8 cellular contexts compared by ENCODE assay signal in genomic region chrX:71533850-71534515, GRCh38. TPM values are rescaled to one million over a fixed set of nuclear protein-coding genes. Genes with fewer than 3 reads are reported as not detected.
DNase-seq lines count a peak whose midpoint lies in the region; ATAC-seq and TF ChIP-seq lines count a peak whose summit lies in the region.

No MANE protein-coding gene starts in this region.

- DNase-seq in GM12864 (ENCODE audit: low read depth), result no peak
- DNase-seq in NCI-H1417 (lab: John Stamatoyannopoulos, UW), result peak; percentile 50 to 85 (median 73)
- DNase-seq in activated CD4-positive, CD25-positive, alpha-beta regulatory T cell (lab: John Stamatoyannopoulos, UW), result peak; percentile 1 to 23 (median 8)
- peak; percentile 46 for DNase-seq in left lobe of liver (ENCODE audit: low spot score)
- DNase-seq in stimulated activated CD4-positive, alpha-beta T cell treated with anti-CD3 and anti-CD28 coated beads, TNF-alpha, amount 100 ng/mL, for 24 hours (ENCODE audit: low read depth in 3 of 3), result peak in 2 of 3 experiments; percentile 15 to 53

- TF ChIP-seq CTCF in GM12864 (IDR thresholded peaks at IDR 0.05; ENCODE audit: low read depth, low read length, missing control alignments), result no peak

- peak overlapping the region; percentile 92 for H3K27ac ChIP-seq in cingulate gyrus (ENCODE audit: low read depth, low read length)

- peak; percentile 24 for ATAC-seq in left lobe of liver
- no peak for ATAC-seq in HG02970 (IDR thresholded peaks at IDR 0.05; ENCODE audit: low FRiP score, unreplicated experiment)
- ATAC-seq in HG03521 (IDR thresholded peaks at IDR 0.05; ENCODE audit: unreplicated experiment), result no peak

- peak overlapping the region; percentile 90 for H3K4me3 ChIP-seq in GM12864 (ENCODE audit: low read depth, low read length)

RNA-seq across cellular contexts. Expression of gene OGT, which starts 1.1 kb away (rescaled TPM):
- 39.5 TPM for total RNA-seq in left lobe of liver

RNA-seq across cellular contexts. Expression of gene GCNA, which starts 44.3 kb away (rescaled TPM):
- 0.83 TPM for total RNA-seq in left lobe of liver
